Comparison of ENCODE assay signal across 13 cellular contexts in the genomic region with DNA sequence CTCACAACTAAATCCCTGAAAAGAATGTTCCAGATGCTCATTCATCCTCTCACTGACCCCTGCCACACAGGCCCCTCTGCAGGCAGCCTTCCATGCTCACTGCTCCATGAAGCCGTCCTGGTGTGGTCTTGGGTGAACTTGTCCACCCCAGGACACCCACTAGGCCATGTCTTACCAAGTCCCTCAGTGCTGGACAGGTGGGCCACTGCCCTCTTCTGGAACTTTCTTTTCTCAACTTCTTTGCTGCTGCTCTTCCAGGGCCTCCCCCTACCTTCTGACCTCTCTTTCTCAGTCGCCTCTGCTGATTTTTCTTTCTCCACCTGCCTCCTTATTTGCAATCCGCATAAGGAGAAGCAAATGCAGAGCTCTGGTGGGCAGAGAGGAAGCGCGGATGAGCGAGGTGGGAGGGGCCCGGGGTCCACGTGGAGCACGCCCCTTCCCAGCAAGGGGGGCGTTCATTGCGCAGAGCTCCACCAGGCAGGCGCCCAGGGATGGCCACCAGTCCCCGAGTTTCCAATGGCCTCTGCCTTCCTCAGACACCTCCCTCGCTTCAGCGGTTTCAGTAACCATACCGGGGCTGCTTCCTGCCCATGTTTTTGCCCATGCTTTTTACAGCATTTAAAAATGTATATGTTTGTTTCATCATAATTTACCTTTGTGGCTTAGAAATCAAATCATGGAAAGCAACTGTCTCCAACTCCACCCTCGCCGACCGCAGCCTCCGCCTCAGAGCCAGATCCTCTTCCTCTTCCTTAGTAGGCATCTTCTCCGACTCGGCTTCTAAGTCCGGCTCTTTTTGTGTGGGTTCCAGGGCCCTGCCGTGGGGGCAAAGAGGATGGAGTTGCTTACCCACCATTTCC.
DNase-seq lines count a peak whose midpoint lies in the region; ATAC-seq, FAIRE-seq and TF ChIP-seq lines count a peak whose summit lies in the region.
"Had no signal": no experiment of that assay in that cellular context is flagged by ENCODE, and none has a peak within 500 bp of the region (broad histone marks: within the 10 kb centered on the region; RNA-seq: fewer than 3 reads in every experiment).

No MANE protein-coding gene starts in this region.

- peaks cover 4% of the 10 kb centered on the region for H3K9me3 Mint-ChIP-seq in CD4-positive, alpha-beta T cell
- peaks cover 0 to 16% (median 11%) of the 10 kb centered on the region in 6 donors for H3K9me3 Mint-ChIP-seq in immature natural killer cell

- DNase-seq in CD4-positive, alpha-beta T cell: peak in 1 of 10 experiments; percentile 3
- DNase-seq in activated CD8-positive, alpha-beta memory T cell treated with anti-CD3 and anti-CD28 coated beads, Interleukin-2, amount 50 U/mL, for 48 hours: peak; percentile 49
- DNase-seq in immature natural killer cell: peak in 1 of 3 donors; percentile 30
- no peak for DNase-seq in left cardiac atrium
- no peak for DNase-seq in MM.1S
- no peak for DNase-seq in GM12891 (ENCODE audit: insufficient read length, low spot score)
- DNase-seq: amygdala; NCI-H2171 treated with DMSO at 0.1 percent for 48 hours; posterior cingulate gyrus; stimulated activated CD4-positive, alpha-beta T cell treated with anti-CD3 and anti-CD28 coated beads, Interleukin-2, amount 100 ng/mL, for 48 hours had no signal

- H3K4me3 Mint-ChIP-seq in CD4-positive, alpha-beta T cell: peak overlapping the region; percentile 80
- H3K4me3 Mint-ChIP-seq in immature natural killer cell: peak overlapping the region; percentile 83 to 93 (median 87)

- H3K27me3 Mint-ChIP-seq in CD4-positive, alpha-beta T cell: no peaks in the 10 kb centered on the region
- H3K27me3 Mint-ChIP-seq in immature natural killer cell (ENCODE audit: low read depth in 3 of 3): peaks cover 0 to 4% (median 0%) of the 10 kb centered on the region in 3 donors

- no peak overlapping the region for H3K4me2 ChIP-seq in MM.1S (ENCODE audit: low read depth, low read length)

- no peak overlapping the region for H3K27ac ChIP-seq in CD4-positive, alpha-beta T cell (ENCODE audit: low read depth, low read length)
- H3K27ac ChIP-seq in MM.1S (ENCODE audit: low read length): no peak overlapping the region
- H3K27ac ChIP-seq: suprapubic skin had no signal

- H3K4me1 ChIP-seq in MM.1S (ENCODE audit: low read length): no peaks in the 10 kb centered on the region
- H3K4me1 ChIP-seq: suprapubic skin had no signal

- H3K79me2 ChIP-seq in MM.1S (ENCODE audit: low read length): no peaks in the 10 kb centered on the region

- H3K4me1 Mint-ChIP-seq in CD4-positive, alpha-beta T cell (ENCODE audit: low read depth): peaks cover 11% of the 10 kb centered on the region
- H3K4me1 Mint-ChIP-seq in immature natural killer cell: peaks cover 19 to 27% of the 10 kb centered on the region in 2 donors

- H3K9ac ChIP-seq in MM.1S (ENCODE audit: low read length): no peak overlapping the region

- POLR2A ChIA-PET in CD4-positive, alpha-beta T cell (lab: Charles Lee): no interaction called here

- peaks cover 13% of the 10 kb centered on the region for H3K9me3 ChIP-seq in CD4-positive, alpha-beta T cell (ENCODE audit: control insufficient read depth, low read length)
- no peaks in the 10 kb centered on the region for H3K9me3 ChIP-seq in MM.1S (replicated peaks; ENCODE audit: insufficient read depth, low read length)

- ATAC-seq in CD4-positive, alpha-beta T cell (ENCODE audit: poor library complexity): peak; percentile 57
- peak; percentile 46 for ATAC-seq in HG03571 (IDR thresholded peaks at IDR 0.05; ENCODE audit: unreplicated experiment)
- ATAC-seq in left cardiac atrium: no peak
- no peak for ATAC-seq in GM19035 (IDR thresholded peaks at IDR 0.05; ENCODE audit: unreplicated experiment)

- TF ChIP-seq POLR2A in GM12891 (IDR thresholded peaks at IDR 0.05; ENCODE audit: low read depth, low read length): no peak

- H3K36me3 ChIP-seq in MM.1S (replicated peaks; ENCODE audit: insufficient read depth, low read length): 0 out of 2 replicates have a peak, but pooled peaks cover 3% of the 10 kb centered on the region
- H3K36me3 ChIP-seq: suprapubic skin had no signal

- H3K9me2 ChIP-seq in MM.1S (replicated peaks; ENCODE audit: insufficient read depth, low read length): no peaks in the 10 kb centered on the region

- H3K4me3 ChIP-seq in MM.1S (ENCODE audit: low read length): no peak overlapping the region
- H3K4me3 ChIP-seq: suprapubic skin had no signal

- no peak overlapping the region for H2AFZ ChIP-seq in MM.1S (ENCODE audit: low read length)

- H4K20me1 ChIP-seq in MM.1S (ENCODE audit: insufficient read depth, low read length): no peaks in the 10 kb centered on the region

- intact Hi-C loops in CD4-positive, alpha-beta T cell (cut with DNase I, micrococcal nuclease): no loop called here
- intact Hi-C loops in left cardiac atrium (cut with DNase I): no loop called here

- no peak for TF ChIP-seq CTCF in CD4-positive, alpha-beta T cell (IDR thresholded peaks at IDR 0.05)
- no peak for TF ChIP-seq CTCF in MM.1S (IDR thresholded peaks at IDR 0.05; ENCODE audit: low read length)

- FAIRE-seq in GM12891 (lab: Jason Lieb, UNC): no peak

- H3K27ac Mint-ChIP-seq in CD4-positive, alpha-beta T cell: peak overlapping the region; percentile 5
- H3K27ac Mint-ChIP-seq in immature natural killer cell: peak overlapping the region in 5 of 6 donors; percentile 61 to 86 (median 81)

- CTCF ChIA-PET in CD4-positive, alpha-beta T cell (lab: Charles Lee): no interaction called here

- peaks cover 4% of the 10 kb centered on the region for H3K36me3 Mint-ChIP-seq in CD4-positive, alpha-beta T cell (ENCODE audit: low read depth)
- peaks cover 13 to 33% (median 14%) of the 10 kb centered on the region in 3 donors for H3K36me3 Mint-ChIP-seq in immature natural killer cell

- H3K27me3 ChIP-seq in CD4-positive, alpha-beta T cell (ENCODE audit: control insufficient read depth, insufficient read depth, low read length): no peaks in the 10 kb centered on the region
- H3K27me3 ChIP-seq in MM.1S (replicated peaks; ENCODE audit: insufficient read depth, low read length): no peaks in the 10 kb centered on the region
- H3K27me3 ChIP-seq: suprapubic skin had no signal

- no peaks in the 10 kb centered on the region for H3F3A ChIP-seq in MM.1S (ENCODE audit: insufficient read depth, low read length)

TF ChIP-seq in GM12891, 5 proteins besides CTCF, POLR2A, EP300 and RAD21:
- TF ChIP-seq TAF1 (IDR thresholded peaks at IDR 0.05; ENCODE audit: low read depth, low read length): no peak
- TF ChIP-seq POU2F2 (IDR thresholded peaks at IDR 0.05; ENCODE audit: low read depth, low read length): no peak
- TF ChIP-seq SPI1 (IDR thresholded peaks at IDR 0.05; ENCODE audit: low read depth, low read length): no peak
- no peak for TF ChIP-seq POLR2AphosphoS5 (IDR thresholded peaks at IDR 0.05; ENCODE audit: low read depth, low read length)
- no peak for TF ChIP-seq PAX5 (IDR thresholded peaks at IDR 0.05; ENCODE audit: insufficient read depth, low read length, severe bottlenecking)

Comparison
In these comparisons a context has a peak if more than half of its experiments do, and no peak if none do; other contexts are left out.
1. ATAC-seq: peak in CD4-positive, alpha-beta T cell (single experiment) and HG03571 (single experiment); none in left cardiac atrium (0 of 2) and GM19035 (single experiment).